Comparison of ENCODE assay signal across 8 cellular contexts in the genomic region with DNA sequence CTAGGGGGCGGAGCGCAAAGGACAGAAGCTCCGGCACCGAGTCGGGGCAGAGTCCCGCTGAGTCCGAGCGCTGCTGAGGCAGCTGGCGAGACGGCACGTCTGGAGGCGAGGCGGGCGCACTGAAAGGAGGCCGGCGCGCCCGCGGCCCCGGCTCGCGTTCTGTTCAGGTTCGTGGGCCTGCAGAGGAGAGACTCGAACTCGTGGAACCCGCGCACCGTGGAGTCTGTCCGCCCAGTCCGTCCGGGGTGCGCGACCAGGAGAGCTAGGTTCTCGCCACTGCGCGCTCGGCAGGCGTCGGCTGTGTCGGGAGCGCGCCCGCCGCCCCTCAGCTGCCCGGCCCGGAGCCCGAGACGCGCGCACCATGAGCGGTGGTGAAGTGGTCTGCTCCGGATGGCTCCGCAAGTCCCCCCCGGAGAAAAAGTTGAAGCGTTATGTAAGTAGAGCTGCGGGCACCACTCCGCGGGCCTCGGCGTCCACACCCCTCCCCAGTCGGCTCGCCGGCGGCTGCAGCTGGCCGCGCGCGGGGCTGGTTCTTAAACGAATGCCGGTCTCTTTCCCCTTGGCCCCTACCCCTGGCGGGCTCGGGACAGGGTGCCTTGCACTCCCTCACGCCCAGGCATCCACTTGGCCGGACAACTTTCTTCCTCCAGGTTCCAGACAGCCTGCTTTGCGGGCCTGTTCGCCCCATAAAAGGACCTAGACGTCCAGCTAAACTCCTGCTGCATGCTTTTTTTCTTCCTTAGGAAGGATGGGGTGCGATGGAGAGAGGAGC. TPM values are rescaled to one million over a fixed set of nuclear protein-coding genes. Genes with fewer than 3 reads are reported as not detected.
DNase-seq lines count a peak whose midpoint lies in the region; ATAC-seq and TF ChIP-seq lines count a peak whose summit lies in the region.

Gene GAB1, plus strand, starts transcription at position 49 of the 772 bp plus-strand sequence. Its CDS starts 313 bp downstream, at position 362.

- H2AFZ ChIP-seq in HCT116 (ENCODE audit: low read depth, low read length, poor library complexity, severe bottlenecking) = peak within 1 kb of the TSS; percentile 52
- peak within 1 kb of the TSS; percentile 95 for H2AFZ ChIP-seq in MM.1S (ENCODE audit: low read length)

- peaks cover 56% of the 10 kb centered on the region for H3F3A ChIP-seq in MM.1S (ENCODE audit: insufficient read depth, low read length)

- intact Hi-C loops in HCT116 (cut with micrococcal nuclease) (loop anchor here (10.0 kb wide), 1 partner anchor 152 kb away; the partner anchor contains the start of gene USP38), transverse colon (cut with DNase I; ENCODE audit: low total_unique reads) (loop anchor here (5.0 to 10.0 kb wide), 2 partner anchors 120 to 138 kb away; no protein-coding TSS in a partner anchor)

- peak within 1 kb of the TSS; percentile 53 to 76 for H3K4me3 ChIP-seq in HCT116 (replicated peaks in 1 of 2; ENCODE audit: low read depth in 1 of 2, low read length in 2 of 2)
- peak within 1 kb of the TSS; percentile 100 for H3K4me3 ChIP-seq in MM.1S (ENCODE audit: low read length)
- H3K4me3 ChIP-seq in WERI-Rb-1 (ENCODE audit: low read depth, low read length) = peak within 1 kb of the TSS; percentile 89
- H3K4me3 ChIP-seq in transverse colon = peak within 1 kb of the TSS; percentile 54 to 93 (median 86)

- H3K4me1 ChIP-seq in HCT116 (ENCODE audit: control insufficient read depth in 1 of 2, insufficient read depth in 2 of 2, low read length in 2 of 2) (peaks cover 3 to 17% of the 10 kb centered on the region in 2 experiments), MM.1S (ENCODE audit: low read length) (peaks cover 6% of the 10 kb centered on the region), transverse colon (peaks cover 22 to 44% (median 37%) of the 10 kb centered on the region in 4 donors)

- no peaks in the 10 kb centered on the region for H3K9me2 ChIP-seq in HCT116 (ENCODE audit: insufficient read depth)
- H3K9me2 ChIP-seq in MM.1S (replicated peaks; ENCODE audit: insufficient read depth, low read length) = no peaks in the 10 kb centered on the region

- TF ChIP-seq POLR2A in GM10847 (IDR thresholded peaks at IDR 0.05; ENCODE audit: extremely low read depth, insufficient read length) (peak; percentile 30), HCT116 (IDR thresholded peaks at IDR 0.05; ENCODE audit: borderline replicate concordance, extremely low read depth, insufficient read depth, insufficient read length) (no peak), erythroblast (IDR thresholded peaks at IDR 0.05; ENCODE audit: low read length) (peak; percentile 43), transverse colon (IDR thresholded peaks at IDR 0.05) (peak; percentile 74)

- peak within 1 kb of the TSS; percentile 55 for H3K9ac ChIP-seq in HCT116 (ENCODE audit: low read length)
- peak within 1 kb of the TSS; percentile 99 for H3K9ac ChIP-seq in MM.1S (ENCODE audit: low read length)

- POLR2A ChIA-PET in HCT116 (lab: Charles Lee) = interaction anchor here (0.9 to 1.1 kb wide), 2 partner anchors 8 to 9 kb away, joined by 3 to 7 read pairs; no protein-coding TSS in a partner anchor

- no peaks in the 10 kb centered on the region for H3K79me2 ChIP-seq in HCT116 (ENCODE audit: insufficient read depth, low read length)
- peaks cover 4% of the 10 kb centered on the region; the same call in 1 of the 2 replicates for H3K79me2 ChIP-seq in MM.1S (ENCODE audit: low read length)

- H3K9me3 ChIP-seq in HCT116 (ENCODE audit: control insufficient read depth in 1 of 2, insufficient read depth in 1 of 2, low read depth in 1 of 2, low read length in 2 of 2) = no peaks in the 10 kb centered on the region
- H3K9me3 ChIP-seq in MM.1S (replicated peaks; ENCODE audit: insufficient read depth, low read length) = no peaks in the 10 kb centered on the region
- H3K9me3 ChIP-seq in WERI-Rb-1 (ENCODE audit: severe bottlenecking) = no peaks in the 10 kb centered on the region
- no peaks in the 10 kb centered on the region for H3K9me3 ChIP-seq in transverse colon

- ATAC-seq in HCT116 = peak; percentile 74

- DNase-seq in ACHN = peak; percentile 71
- no peak for DNase-seq in HCT116 (ENCODE audit: low read depth, low spot score)
- DNase-seq in MM.1S = peak; percentile 94
- peak; percentile 86 for DNase-seq in WERI-Rb-1
- peak; percentile 89 to 91 for DNase-seq in erythroblast (lab: John Stamatoyannopoulos, UW)
- DNase-seq in mucosa of gallbladder (ENCODE audit: low spot score) = peak; percentile 82
- DNase-seq in transverse colon = peak; percentile 86

- TF ChIP-seq EP300 in transverse colon (IDR thresholded peaks at IDR 0.05; ENCODE audit: low read depth) = no peak

- H4K20me1 ChIP-seq in HCT116 (ENCODE audit: insufficient read depth) = no peaks in the 10 kb centered on the region
- peaks cover 6% of the 10 kb centered on the region; the same call in 1 of the 2 replicates for H4K20me1 ChIP-seq in MM.1S (ENCODE audit: insufficient read depth, low read length)

- H3K27ac ChIP-seq in HCT116 (ENCODE audit: low read depth, low read length) = peak within 1 kb of the TSS; percentile 49; the same call in 1 of the 2 replicates
- peak within 1 kb of the TSS; percentile 93 for H3K27ac ChIP-seq in MM.1S (ENCODE audit: low read length)
- peak within 1 kb of the TSS; percentile 90 for H3K27ac ChIP-seq in WERI-Rb-1
- peak within 1 kb of the TSS; percentile 95 to 97 (median 96) for H3K27ac ChIP-seq in transverse colon

- H3K4me2 ChIP-seq in HCT116 (ENCODE audit: low read length) (peak within 1 kb of the TSS; percentile 98), MM.1S (ENCODE audit: low read depth, low read length) (peak within 1 kb of the TSS; percentile 96)

- H3K36me3 ChIP-seq in HCT116 (ENCODE audit: control insufficient read depth in 1 of 2, insufficient read depth in 2 of 2, low read length in 2 of 2) (no peaks in the 10 kb centered on the region), MM.1S (replicated peaks; ENCODE audit: insufficient read depth, low read length) (no peaks in the 10 kb centered on the region), WERI-Rb-1 (peaks cover 6% of the 10 kb centered on the region; the same call in 1 of the 2 replicates), transverse colon (no peaks in the 10 kb centered on the region)

- in situ Hi-C loops in ACHN (cut with HindIII; ENCODE audit: low pct_ligation_motif_present, low pct_unique_long_range_greater_than_20kb, low sequenced_read_pairs) = no loop called here
- in situ Hi-C loops in transverse colon (cut with MboI; ENCODE audit: low pct_ligation_motif_present in 1 of 4, low pct_unique_long_range_greater_than_20kb in 1 of 4, low sequenced_read_pairs in 3 of 4) = no loop called here

- no peak for TF ChIP-seq RAD21 in HCT116 (IDR thresholded peaks at IDR 0.05; ENCODE audit: low read depth)

- WGBS in transverse colon (ENCODE audit: low coverage in 1 of 2), 2 donors = 0 to 1% methylated on average over 1 to 62 of the region's 78 CpGs

- BruUV-seq in HCT116 (replicated peaks; lab: Mats Ljungman, UMichigan) = no TSS peak

- H3K27me3 ChIP-seq in HCT116 (ENCODE audit: insufficient read depth, low read length) = peaks cover 14% of the 10 kb centered on the region; the same call in 1 of the 2 replicates
- no peaks in the 10 kb centered on the region for H3K27me3 ChIP-seq in MM.1S (replicated peaks; ENCODE audit: insufficient read depth, low read length)
- H3K27me3 ChIP-seq in WERI-Rb-1 (ENCODE audit: insufficient read depth, low read depth, severe bottlenecking) = no peaks in the 10 kb centered on the region
- no peaks in the 10 kb centered on the region for H3K27me3 ChIP-seq in transverse colon

- CTCF ChIA-PET in HCT116 (lab: Charles Lee) = no interaction called here

- RAD21 ChIA-PET in HCT116 (lab: Charles Lee; ENCODE audit: low non-redundant PET in 1 of 2, low total read pairs in 2 of 2, uncharacterized antibody in 2 of 2, unreplicated experiment in 2 of 2) = no interaction called here

- 0 out of 6 replicates have a peak, but pooled peaks of 1 of the 3 experiments have one; percentile 1 for TF ChIP-seq CTCF in HCT116 (IDR thresholded peaks at IDR 0.05 in 2 of 3, conservative IDR thresholded peaks at IDR 0.05 in 1 of 3; ENCODE audit: borderline replicate concordance in 1 of 3, insufficient read depth in 1 of 3, low read depth in 2 of 3, low read length in 2 of 3)
- peak; percentile 7; the same call in 1 of the 2 replicates for TF ChIP-seq CTCF in MM.1S (IDR thresholded peaks at IDR 0.05; ENCODE audit: low read length)
- peak; percentile 42 for TF ChIP-seq CTCF in WERI-Rb-1 (IDR thresholded peaks at IDR 0.05; ENCODE audit: low read depth, low read length)
- TF ChIP-seq CTCF in transverse colon (IDR thresholded peaks at IDR 0.05) = peak in 4 of 5 experiments; percentile 6 to 38 (median 17)

TF ChIP-seq in HCT116, 20 proteins besides CTCF, POLR2A, EP300 and RAD21:
- TF ChIP-seq TCF7L2 (IDR thresholded peaks at IDR 0.05; ENCODE audit: borderline replicate concordance, extremely low read depth, insufficient read depth, insufficient read length) = no peak
- no peak for TF ChIP-seq ELF1 (IDR thresholded peaks at IDR 0.05; ENCODE audit: borderline replicate concordance, low read depth)
- TF ChIP-seq, protein P1, sequence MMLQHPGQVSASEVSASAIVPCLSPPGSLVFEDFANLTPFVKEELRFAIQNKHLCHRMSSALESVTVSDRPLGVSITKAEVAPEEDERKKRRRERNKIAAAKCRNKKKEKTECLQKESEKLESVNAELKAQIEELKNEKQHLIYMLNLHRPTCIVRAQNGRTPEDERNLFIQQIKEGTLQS (IDR thresholded peaks at IDR 0.05) = no peak
- no peak for TF ChIP-seq EGR1 (IDR thresholded peaks at IDR 0.05; ENCODE audit: low read depth)
- TF ChIP-seq ZBTB33 (IDR thresholded peaks at IDR 0.05; ENCODE audit: extremely low read depth, insufficient replicate concordance, low read length) = no peak
- TF ChIP-seq POLR2AphosphoS5 (IDR thresholded peaks at IDR 0.05; ENCODE audit: low read depth, low read length) = no peak
- TF ChIP-seq JUND (IDR thresholded peaks at IDR 0.05) = no peak
- TF ChIP-seq ZFX (IDR thresholded peaks at IDR 0.05) = no peak

RNA-seq across cellular contexts. Expression of gene GAB1, which starts in this region (rescaled TPM):
- total RNA-seq in HCT116 (2021; ENCODE audit: unreplicated experiment) (3.8 TPM), mucosa of gallbladder (47.9 TPM), transverse colon (10 to 100 TPM; 33.0 to 72.7 (median 62.2) TPM)
- 2.2 and 2.8 TPM in 2 replicates for polyA plus RNA-seq in HCT116 (2012)
